37 cellular contexts compared by ENCODE assay signal in genomic region chr4:91630764-91631163, GRCh38.
A peak's percentile ranks its signal among the peaks of the same experiment; 100 is the strongest.
DNase-seq lines count a peak whose midpoint lies in the region; ATAC-seq, FAIRE-seq and TF ChIP-seq lines count a peak whose summit lies in the region.
"Had no signal": no experiment of that assay in that cellular context is flagged by ENCODE, and none has a peak within 500 bp of the region (broad histone marks: within the 10 kb centered on the region; RNA-seq: fewer than 3 reads in every experiment).

No MANE protein-coding gene starts in this region.

- no peak overlapping the region for H3K4me2 ChIP-seq in GM23338
- no peak overlapping the region for H3K4me2 ChIP-seq in Karpas-422 (ENCODE audit: low read depth, low read length, poor library complexity, severe bottlenecking)
- H3K4me2 ChIP-seq in K562 (ENCODE audit: insufficient read depth, low read length) = no peak overlapping the region
- H3K4me2 ChIP-seq: A549; BLaER1; BLaER1 treated with 17β-estradiol and CSF1 and Interleukin-3, amounts not matched to agents 10 nM and 100 nM had no signal

- CTCF ChIA-PET in WTC11 (lab: Charles Lee) = no interaction called here
- CTCF ChIA-PET in K562 (lab: Yijun Ruan, JAX; ENCODE audit: low intra/inter-chr PET ratio) = no interaction called here

- H2AFZ ChIP-seq in GM23338 (no peak overlapping the region), Karpas-422 (ENCODE audit: low read length) (no peak overlapping the region), K562 (ENCODE audit: low read depth, low read length) (no peak overlapping the region)

- no peak for FAIRE-seq in K562 (lab: Jason Lieb, UNC)
- FAIRE-seq: A204.1, A549, D721Med had no signal

- H3K36me3 ChIP-seq in GM23338 (ENCODE audit: insufficient read depth) = peaks cover 12% of the 10 kb centered on the region
- H3K36me3 ChIP-seq in Karpas-422 (ENCODE audit: insufficient read depth, low read length) = no peaks in the 10 kb centered on the region
- H3K36me3 ChIP-seq in K562 (ENCODE audit: control insufficient read depth, insufficient read depth, low read length) = no peaks in the 10 kb centered on the region
- H3K36me3 ChIP-seq: BE2C; BLaER1; BLaER1 treated with 17β-estradiol and CSF1 and Interleukin-3, amounts not matched to agents 10 nM and 100 nM had no signal

- no peak for TF ChIP-seq RAD21 in K562 (CRISPR knock-in tag; conservative IDR thresholded peaks at IDR 0.05 in 1 of 2, IDR thresholded peaks at IDR 0.05 in 1 of 2)

- no peaks in the 10 kb centered on the region for H3K27me3 ChIP-seq in GM23338 (ENCODE audit: insufficient read depth)
- H3K27me3 ChIP-seq in Karpas-422 (ENCODE audit: low read length) = no peaks in the 10 kb centered on the region
- no peaks in the 10 kb centered on the region for H3K27me3 ChIP-seq in K562 (ENCODE audit: control insufficient read depth in 2 of 2, insufficient read depth in 2 of 2, low read length in 2 of 2)
- H3K27me3 ChIP-seq: BE2C; BLaER1; BLaER1 treated with 17β-estradiol and CSF1 and Interleukin-3, amounts not matched to agents 10 nM and 100 nM had no signal

- 0 out of 2 replicates have a peak, but pooled peaks cover 7% of the 10 kb centered on the region for H3F3A ChIP-seq in GM23338 (replicated peaks; ENCODE audit: low read depth)

- intact Hi-C loops in K562 (cut with micrococcal nuclease) = no loop called here

- H3K9me3 Mint-ChIP-seq in GM23338 = peaks cover 18% of the 10 kb centered on the region; the same call in 2 of the 3 replicates
- peaks cover 6% of the 10 kb centered on the region for H3K9me3 Mint-ChIP-seq in WTC11

- H3K4me1 Mint-ChIP-seq in GM23338 (peaks cover 42% of the 10 kb centered on the region), WTC11 (peaks cover 51% of the 10 kb centered on the region)
- H3K4me1 Mint-ChIP-seq: B cell; CD14-positive monocyte; CD4-positive, alpha-beta memory T cell; CD4-positive, CD25-positive, alpha-beta regulatory T cell; CD8-positive, alpha-beta memory T cell had no signal

- 0 out of 2 replicates have a peak, but pooled peaks cover 10% of the 10 kb centered on the region for H3K9me3 ChIP-seq in Karpas-422 (ENCODE audit: low read length)
- H3K9me3 ChIP-seq in K562 (replicated peaks; ENCODE audit: control insufficient read depth, insufficient read depth, low read depth, low read length) = no peaks in the 10 kb centered on the region
- H3K9me3 ChIP-seq: A549; BE2C; BLaER1; BLaER1 treated with 17β-estradiol and CSF1 and Interleukin-3, amounts not matched to agents 10 nM and 100 nM; Caco-2 had no signal

- H3K9ac ChIP-seq in Karpas-422 (ENCODE audit: low read length) (no peak overlapping the region), K562 (ENCODE audit: insufficient read depth in 1 of 2, low read depth in 2 of 2, low read length in 2 of 2) (no peak overlapping the region)
- H3K9ac ChIP-seq: BLaER1; BLaER1 treated with 17β-estradiol and CSF1 and Interleukin-3, amounts not matched to agents 10 nM and 100 nM had no signal

- H3K79me2 ChIP-seq in GM23338 (replicated peaks; ENCODE audit: insufficient read depth) (peaks cover 4% of the 10 kb centered on the region), Karpas-422 (ENCODE audit: low read length) (no peaks in the 10 kb centered on the region), K562 (ENCODE audit: control insufficient read depth, insufficient read depth, low read length) (no peaks in the 10 kb centered on the region)

- BruUV-seq in K562 (replicated peaks; lab: Mats Ljungman, UMichigan) = no TSS peak

- ATAC-seq in GM23338 (no peak; the same call in 2 of the 3 replicates), WTC11 (no peak), K562 (no peak), GM19452 (IDR thresholded peaks at IDR 0.05; ENCODE audit: unreplicated experiment) (no peak), GM18517 (IDR thresholded peaks at IDR 0.05; ENCODE audit: unreplicated experiment) (no peak)
- no peak for ATAC-seq in stimulated activated naive CD8-positive, alpha-beta T cell treated with anti-CD3 and anti-CD28 coated beads, Interleukin-15, Interleukin-2, amounts not matched to agents 100 U/mL and 50 U/mL, for 24 hours
- ATAC-seq: A549; CD8-positive, alpha-beta T cell had no signal

- H3K27ac Mint-ChIP-seq in GM23338 (no peak overlapping the region), WTC11 (no peak overlapping the region; the same call in 1 of the 2 replicates)
- H3K27ac Mint-ChIP-seq: B cell; CD14-positive monocyte; CD4-positive, alpha-beta memory T cell; CD4-positive, alpha-beta T cell; CD4-positive, CD25-positive, alpha-beta regulatory T cell; CD8-positive, alpha-beta memory T cell; CD8-positive, alpha-beta T cell had no signal

- no peak for TF ChIP-seq POLR2A in K562 (conservative IDR thresholded peaks at IDR 0.05)

- H3K9me1 ChIP-seq in K562 (ENCODE audit: control insufficient read depth, insufficient read depth, low read length) = no peaks in the 10 kb centered on the region

- H4K20me1 ChIP-seq in GM23338 (replicated peaks; ENCODE audit: insufficient read depth) (no peaks in the 10 kb centered on the region), Karpas-422 (ENCODE audit: insufficient read depth, low read depth, low read length) (no peaks in the 10 kb centered on the region), K562 (replicated peaks; ENCODE audit: control insufficient read depth, insufficient read depth, low read length) (no peaks in the 10 kb centered on the region)
- H4K20me1 ChIP-seq: BLaER1; BLaER1 treated with 17β-estradiol and CSF1 and Interleukin-3, amounts not matched to agents 10 nM and 100 nM had no signal

- H3K4me1 ChIP-seq in GM23338 (ENCODE audit: insufficient read depth) (peaks cover 17% of the 10 kb centered on the region; the same call in 1 of the 2 replicates), Karpas-422 (ENCODE audit: low read length) (no peaks in the 10 kb centered on the region), K562 (replicated peaks in 1 of 2; ENCODE audit: control insufficient read depth in 2 of 2, insufficient read depth in 2 of 2, low read length in 2 of 2) (no peaks in the 10 kb centered on the region)
- H3K4me1 ChIP-seq: A549; BE2C; BLaER1; BLaER1 treated with 17β-estradiol and CSF1 and Interleukin-3, amounts not matched to agents 10 nM and 100 nM had no signal

- H3K27me3 Mint-ChIP-seq in GM23338 (ENCODE audit: insufficient read depth, low read depth, poor library complexity) (peaks cover 20% of the 10 kb centered on the region), WTC11 (ENCODE audit: low read depth) (no peaks in the 10 kb centered on the region; the same call in 1 of the 2 replicates)
- H3K27me3 Mint-ChIP-seq: B cell; CD4-positive, alpha-beta memory T cell; CD4-positive, alpha-beta T cell; CD4-positive, CD25-positive, alpha-beta regulatory T cell had no signal

- in situ Hi-C loops in K562 (cut with MboI) = no loop called here

- DNase-seq in GM23338 (ENCODE audit: low spot score) = no peak
- peak; percentile 37 for DNase-seq in Karpas-422
- DNase-seq in WTC11 (ENCODE audit: low spot score) = no peak
- DNase-seq in K562 (ENCODE audit: extremely low read depth in 1 of 4, low spot score in 3 of 4) = no peak
- no peak for DNase-seq in cortex of kidney (lab: John Stamatoyannopoulos, UW)
- DNase-seq in stimulated activated naive CD8-positive, alpha-beta T cell treated with anti-CD3 and anti-CD28 coated beads, Interleukin-15, Interleukin-2, amounts not matched to agents 100 U/mL and 50 U/mL, for 24 hours = no peak
- DNase-seq: 8988T; ACHN; AML-193; BE2C; C1 segment of cervical spinal cord; Caco-2; Calu3; CD4-positive, alpha-beta memory T cell; CD4-positive, alpha-beta T cell; CD4-positive, CD25-positive, alpha-beta regulatory T cell; CD8-positive, alpha-beta memory T cell; CD8-positive, alpha-beta T cell; COR-L47; DMS 273 treated with DMSO at 0.1 percent for 48 hours; DMS153; DMS53; DMS79; DMS79 treated with DMSO at 0.1 percent for 48 hours; DND-41; EL had no signal

- H3K36me3 Mint-ChIP-seq in GM23338 (ENCODE audit: low read depth) (peaks cover 57% of the 10 kb centered on the region), WTC11 (peaks cover 53% of the 10 kb centered on the region)
- H3K36me3 Mint-ChIP-seq: CD14-positive monocyte; CD4-positive, alpha-beta memory T cell; CD4-positive, CD25-positive, alpha-beta regulatory T cell; CD8-positive, alpha-beta memory T cell; CD8-positive, alpha-beta T cell had no signal

- H3K4me3 ChIP-seq in GM23338 (no peak overlapping the region), Karpas-422 (ENCODE audit: low read length) (no peak overlapping the region), K562 (no peak overlapping the region)
- H3K4me3 ChIP-seq: A549; BLaER1; BLaER1 treated with 17β-estradiol and CSF1 and Interleukin-3, amounts not matched to agents 10 nM and 100 nM had no signal

- no peak overlapping the region for H3K27ac ChIP-seq in GM23338 (ENCODE audit: low read depth)
- no peak overlapping the region for H3K27ac ChIP-seq in Karpas-422 (ENCODE audit: low read length)
- H3K27ac ChIP-seq in K562 (ENCODE audit: extremely low read depth, low read depth, low read length) = no peak overlapping the region
- H3K27ac ChIP-seq: 22Rv1; A549; BLaER1; BLaER1 treated with 17β-estradiol and CSF1 and Interleukin-3, amounts not matched to agents 10 nM and 100 nM; C4-2B had no signal

- TF ChIP-seq CTCF in GM23338 (conservative IDR thresholded peaks at IDR 0.05; ENCODE audit: low read depth in 2 of 2) (no peak), WTC11 (IDR thresholded peaks at IDR 0.05) (no peak), K562 (IDR thresholded peaks at IDR 0.05 in 2 of 3, conservative IDR thresholded peaks at IDR 0.05 in 1 of 3; ENCODE audit: insufficient read depth in 2 of 3, low read depth in 1 of 3, low read length in 3 of 3) (no peak)

- H3K9me2 ChIP-seq in GM23338 (ENCODE audit: insufficient read depth) (no peaks in the 10 kb centered on the region), Karpas-422 (replicated peaks; ENCODE audit: insufficient read depth, low read length) (no peaks in the 10 kb centered on the region)

- POLR2A ChIA-PET in WTC11 (lab: Charles Lee) (no interaction called here), K562 (lab: Yijun Ruan, JAX) (no interaction called here)

- H3K4me3 Mint-ChIP-seq in GM23338 (no peak overlapping the region), WTC11 (no peak overlapping the region)
- H3K4me3 Mint-ChIP-seq: B cell; CD14-positive monocyte; CD4-positive, alpha-beta memory T cell; CD4-positive, alpha-beta T cell; CD4-positive, CD25-positive, alpha-beta regulatory T cell; CD8-positive, alpha-beta memory T cell; CD8-positive, alpha-beta T cell had no signal

- TF ChIP-seq EP300 in K562 (IDR thresholded peaks at IDR 0.05; ENCODE audit: low read length) = no peak

TF ChIP-seq in GM23338, 12 proteins besides CTCF, POLR2A, EP300 and RAD21 (continues in another document):
- no peak for TF ChIP-seq CREB1 (CRISPR knock-in tag; IDR thresholded peaks at IDR 0.05; ENCODE audit: low read depth)

TF ChIP-seq in WTC11, 78 proteins besides CTCF, POLR2A, EP300 and RAD21 (continues in another document):
- TF ChIP-seq ZNF671 (CRISPR knock-in tag; IDR thresholded peaks at IDR 0.05) (0 out of 2 replicates have a peak, but pooled peaks have one; percentile 68), ESRRA (CRISPR knock-in tag; IDR thresholded peaks at IDR 0.05; ENCODE audit: borderline replicate concordance) (no peak)

TF ChIP-seq in K562, 482 proteins besides CTCF, POLR2A, EP300 and RAD21:
- 0 out of 2 replicates have a peak, but pooled peaks have one; percentile 25 for TF ChIP-seq ZNF507 (tag; conservative IDR thresholded peaks at IDR 0.05)
- TF ChIP-seq ZC3H8 (IDR thresholded peaks at IDR 0.05) = no peak
- no peak for TF ChIP-seq DIDO1 (tag; IDR thresholded peaks at IDR 0.05; ENCODE audit: low read depth)
